29 cellular contexts compared by ENCODE assay signal in the genomic region with DNA sequence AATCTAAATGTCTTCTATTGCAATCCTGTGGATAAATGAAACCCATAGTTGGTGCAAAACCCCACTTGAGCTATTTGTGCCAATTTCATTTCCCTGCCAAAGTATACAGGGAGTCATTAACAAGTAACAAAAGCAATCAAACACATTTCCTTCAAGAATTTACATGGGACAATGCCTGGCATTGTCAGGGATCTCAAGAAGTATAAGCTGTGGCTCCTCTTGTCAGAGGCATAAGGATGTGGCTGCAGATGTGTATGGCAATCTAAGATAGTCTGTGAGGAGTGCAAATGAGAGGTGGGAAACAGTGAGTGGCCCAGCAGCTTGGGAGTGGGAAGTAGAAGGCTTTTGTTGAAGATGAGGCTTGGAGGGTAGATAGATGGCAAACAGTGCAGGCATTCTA.
"Had no signal": no experiment of that assay in that cellular context is flagged by ENCODE, and none has a peak within 500 bp of the region (broad histone marks: within the 10 kb centered on the region; RNA-seq: fewer than 3 reads in every experiment).

No MANE protein-coding gene starts in this region.

- ATAC-seq: activated CD4-positive, CD25-positive, alpha-beta regulatory T cell treated with anti-CD3 and anti-CD28 coated beads, Interleukin-2, amount 50 U/mL, for 24 hours; activated CD8-positive, alpha-beta T cell treated with anti-CD3 and anti-CD28 coated beads for 36 hours; activated T-cell treated with anti-CD3 and anti-CD28 coated beads, Interleukin-2, amount 50 U/mL, for 4 hours; activated T-helper 17 cell treated with anti-CD3 and anti-CD28 coated beads, Interleukin-2, amount 50 U/mL, for 72 hours; body of pancreas; T-helper 17 cell had no signal

- H3K27ac ChIP-seq: body of pancreas, epithelial cell of prostate, esophagus squamous epithelium, WERI-Rb-1 had no signal

- H3K9me3 ChIP-seq: body of pancreas, esophagus squamous epithelium had no signal

- H3K4me1 ChIP-seq: body of pancreas had no signal

- H3K4me3 Mint-ChIP-seq: activated B cell treated with CpG ODN at 0.5 μM for 24 hours; activated CD8-positive, alpha-beta T cell treated with anti-CD3 and anti-CD28 coated beads for 36 hours; activated naive CD8-positive, alpha-beta T cell; activated T-cell treated with anti-CD3 and anti-CD28 coated beads, Interleukin-2, amount 50 U/mL, for 4 hours; activated T-helper 17 cell treated with anti-CD3 and anti-CD28 coated beads, Interleukin-2, amount 50 U/mL, for 72 hours; T-helper 17 cell; T-helper 2 cell treated with Interferon-gamma antibody and Interleukin-4, amounts not matched to agents 5 μg/mL and 100 μg/mL, for 36 hours had no signal

- H3K27ac Mint-ChIP-seq: activated B cell treated with CpG ODN at 0.5 μM for 24 hours; activated CD8-positive, alpha-beta T cell treated with anti-CD3 and anti-CD28 coated beads for 36 hours; activated naive CD8-positive, alpha-beta T cell; activated T-helper 17 cell treated with anti-CD3 and anti-CD28 coated beads, Interleukin-2, amount 50 U/mL, for 72 hours; T-helper 17 cell; T-helper 2 cell treated with Interferon-gamma antibody and Interleukin-4, amounts not matched to agents 5 μg/mL and 100 μg/mL, for 36 hours had no signal

- H3K4me1 Mint-ChIP-seq: activated B cell treated with CpG ODN at 0.5 μM for 24 hours; activated T-helper 17 cell treated with anti-CD3 and anti-CD28 coated beads, Interleukin-2, amount 50 U/mL, for 72 hours had no signal

- H3K36me3 ChIP-seq: esophagus squamous epithelium, WERI-Rb-1 had no signal

- H3K36me3 Mint-ChIP-seq: activated naive CD8-positive, alpha-beta T cell had no signal

- H3K9me3 Mint-ChIP-seq: activated B cell treated with CpG ODN at 0.5 μM for 24 hours; activated CD8-positive, alpha-beta T cell treated with anti-CD3 and anti-CD28 coated beads for 36 hours; activated T-cell treated with anti-CD3 and anti-CD28 coated beads, Interleukin-2, amount 50 U/mL, for 4 hours; activated T-helper 17 cell treated with anti-CD3 and anti-CD28 coated beads, Interleukin-2, amount 50 U/mL, for 72 hours; T-helper 2 cell treated with Interferon-gamma antibody and Interleukin-4, amounts not matched to agents 5 μg/mL and 100 μg/mL, for 36 hours had no signal

- H3K4me3 ChIP-seq: body of pancreas, esophagus squamous epithelium had no signal

- DNase-seq: activated B cell treated with CpG ODN at 0.5 μM for 24 hours; activated CD4-positive, alpha-beta T cell treated with anti-CD3 and anti-CD28 coated beads for 48 hours; activated CD4-positive, alpha-beta T cell treated with anti-CD3 and anti-CD28 coated beads, Interleukin-2, amount 50 U/mL, for 1 hour; activated CD4-positive, alpha-beta T cell treated with anti-CD3 and anti-CD28 coated beads, Interleukin-2, amount 50 U/mL, for 48 hours; activated CD8-positive, alpha-beta memory T cell treated with anti-CD3 and anti-CD28 coated beads for 24 hours; activated CD8-positive, alpha-beta T cell treated with anti-CD3 and anti-CD28 coated beads for 36 hours; activated effector memory CD4-positive, alpha-beta T cell treated with Interleukin-2 at 50 U/mL for 16 hours; activated gamma-delta T cell treated with Interleukin-2 at 50 U/mL for 16 hours; activated naive CD4-positive, alpha-beta T cell treated with anti-CD3 and anti-CD28 coated beads, Interleukin-2, amount 50 U/mL, for 16 hours; activated naive CD4-positive, alpha-beta T cell treated with Interleukin-2 at 50 U/mL for 16 hours; activated T-cell treated with anti-CD3 and anti-CD28 coated beads, Interleukin-2, amount 50 U/mL, for 4 hours; amniotic stem cell; anterior cingulate cortex; body of pancreas; caudate nucleus; cortex of kidney; dermis blood vessel endothelial cell; effector CD8-positive, alpha-beta T cell; esophagus squamous epithelium; head of caudate nucleus; T-helper 1 cell; T-helper 17 cell; T1000; WERI-Rb-1 had no signal

- H3K27me3 ChIP-seq: body of pancreas, esophagus squamous epithelium had no signal

- H3K27me3 Mint-ChIP-seq: activated B cell treated with CpG ODN at 0.5 μM for 24 hours; activated CD8-positive, alpha-beta T cell treated with anti-CD3 and anti-CD28 coated beads for 36 hours; activated naive CD8-positive, alpha-beta T cell; activated T-helper 17 cell treated with anti-CD3 and anti-CD28 coated beads, Interleukin-2, amount 50 U/mL, for 72 hours; T-helper 17 cell had no signal
